Comparison of ENCODE assay signal across 28 cellular contexts in the genomic region with DNA sequence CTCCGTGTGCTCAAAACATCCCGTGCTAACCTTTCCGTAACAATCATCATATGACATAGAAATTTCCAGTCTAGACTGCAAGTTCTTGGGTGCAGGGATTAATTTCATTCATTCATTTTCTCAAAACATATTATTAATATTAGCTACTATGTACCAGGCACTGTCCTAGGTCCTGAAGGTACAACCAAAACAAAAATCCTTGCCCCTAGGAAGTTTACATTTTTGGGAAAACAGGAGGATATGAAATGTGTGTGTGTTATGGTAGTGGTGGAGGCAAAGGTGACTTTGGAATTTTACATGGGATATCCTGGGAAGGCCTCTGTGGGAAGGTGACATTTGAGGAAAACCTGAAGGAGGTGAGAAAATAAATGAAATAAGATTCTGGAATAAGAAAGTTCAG.
"Had no signal": no experiment of that assay in that cellular context is flagged by ENCODE, and none has a peak within 500 bp of the region (broad histone marks: within the 10 kb centered on the region; RNA-seq: fewer than 3 reads in every experiment).

No MANE protein-coding gene starts in this region.

- H3K27ac Mint-ChIP-seq: stimulated activated effector memory CD8-positive, alpha-beta T cell treated with anti-CD3 and anti-CD28 coated beads, Interleukin-12 subunit alpha, Interleukin-12 subunit beta, amount 100 ng/mL, for 72 hours; stimulated activated memory B cell treated with anti-CD40 and anti-IgM and Interleukin-4, amounts not matched to agents 10 μg/mL and 1 μg/mL and 100 μg/mL, for 72 hours; stimulated activated naive B cell treated with anti-CD40 and anti-IgM and Interleukin-4, amounts not matched to agents 10 μg/mL and 1 μg/mL and 100 μg/mL, for 72 hours; stimulated activated naive CD8-positive, alpha-beta T cell treated with anti-CD3 and anti-CD28 coated beads, Interleukin-15, amount 100 ng/mL, for 72 hours; stimulated activated naive CD8-positive, alpha-beta T cell treated with anti-CD3 and anti-CD28 coated beads, Interleukin-15, Interleukin-2, amounts not matched to agents 100 ng/mL and 50 ng/mL, for 24 hours; type B pancreatic cell had no signal

- H3K4me1 ChIP-seq: stomach, suprapubic skin, testis, thyroid gland, tibial artery, tibial nerve, transverse colon, upper lobe of left lung, upper lobe of right lung, uterus, vagina had no signal

- H3K9me3 Mint-ChIP-seq: type B pancreatic cell had no signal

- H3K4me1 Mint-ChIP-seq: stimulated activated effector memory CD8-positive, alpha-beta T cell treated with anti-CD3 and anti-CD28 coated beads, Interleukin-12 subunit alpha, Interleukin-12 subunit beta, amount 100 ng/mL, for 72 hours; stimulated activated memory B cell treated with anti-CD40 and anti-IgM and Interleukin-4, amounts not matched to agents 10 μg/mL and 1 μg/mL and 100 μg/mL, for 72 hours; stimulated activated naive B cell treated with anti-CD40 and anti-IgM and Interleukin-4, amounts not matched to agents 10 μg/mL and 1 μg/mL and 100 μg/mL, for 72 hours; stimulated activated naive CD8-positive, alpha-beta T cell treated with anti-CD3 and anti-CD28 coated beads, Interleukin-15, amount 100 ng/mL, for 72 hours had no signal

- H3K27ac ChIP-seq: stomach, suprapubic skin, testis, thoracic aorta, thyroid gland, tibial artery, tibial nerve, transverse colon, upper lobe of left lung, upper lobe of right lung, uterus, vagina had no signal

- H3K36me3 ChIP-seq: stomach, suprapubic skin, thoracic aorta, thyroid gland, tibial artery, tibial nerve, transverse colon, upper lobe of left lung, upper lobe of right lung, uterus, vagina had no signal

- H3K4me3 Mint-ChIP-seq: stimulated activated effector memory CD8-positive, alpha-beta T cell treated with anti-CD3 and anti-CD28 coated beads, Interleukin-12 subunit alpha, Interleukin-12 subunit beta, amount 100 ng/mL, for 72 hours; stimulated activated memory B cell treated with anti-CD40 and anti-IgM and Interleukin-4, amounts not matched to agents 10 μg/mL and 1 μg/mL and 100 μg/mL, for 72 hours; stimulated activated naive B cell treated with anti-CD40 and anti-IgM and Interleukin-4, amounts not matched to agents 10 μg/mL and 1 μg/mL and 100 μg/mL, for 72 hours; stimulated activated naive CD8-positive, alpha-beta T cell treated with anti-CD3 and anti-CD28 coated beads, Interleukin-15, amount 100 ng/mL, for 72 hours; stimulated activated naive CD8-positive, alpha-beta T cell treated with anti-CD3 and anti-CD28 coated beads, Interleukin-15, Interleukin-2, amounts not matched to agents 100 ng/mL and 50 ng/mL, for 24 hours; type B pancreatic cell had no signal

- DNase-seq: stimulated activated CD4-positive, alpha-beta T cell treated with anti-CD3 and anti-CD28 coated beads, Interleukin-2, amount 100 ng/mL, for 48 hours; stimulated activated CD4-positive, alpha-beta T cell treated with anti-CD3 and anti-CD28 coated beads, Interleukin-4, amount 100 ng/mL, for 1 hour; stimulated activated CD4-positive, alpha-beta T cell treated with anti-CD3 and anti-CD28 coated beads, Interleukin-4, amount 100 ng/mL, for 24 hours; stimulated activated CD4-positive, alpha-beta T cell treated with anti-CD3 and anti-CD28 coated beads, Interleukin-4, amount 100 ng/mL, for 4 hours; stimulated activated CD8-positive, alpha-beta memory T cell treated with anti-CD3 and anti-CD28 coated beads, Interleukin-4, amount 100 ng/mL, for 48 hours; stimulated activated naive B cell treated with anti-CD40 and anti-IgM and Interleukin-4, amounts not matched to agents 10 μg/mL and 1 μg/mL and 100 μg/mL, for 72 hours; stimulated activated naive CD4-positive, alpha-beta T cell; stimulated activated naive CD4-positive, alpha-beta T cell treated with Interleukin-2 at 50 U/mL for 16 hours; stimulated activated naive CD8-positive, alpha-beta T cell treated with anti-CD3 and anti-CD28 coated beads, Interleukin-15, amount 100 ng/mL, for 72 hours; stimulated activated naive CD8-positive, alpha-beta T cell treated with anti-CD3 and anti-CD28 coated beads, Interleukin-15, Interleukin-2, amounts not matched to agents 100 U/mL and 50 U/mL, for 24 hours; stomach; substantia nigra; testis; thyroid gland; tibial artery; transverse colon; trophoblast cell; upper lobe of left lung; upper lobe of right lung; uterus had no signal

- ATAC-seq: stimulated activated effector memory CD8-positive, alpha-beta T cell treated with anti-CD3 and anti-CD28 coated beads, Interleukin-12 subunit alpha, Interleukin-12 subunit beta, amount 100 ng/mL, for 72 hours; stimulated activated memory B cell treated with anti-CD40 and anti-IgM and Interleukin-4, amounts not matched to agents 10 μg/mL and 1 μg/mL and 100 μg/mL, for 72 hours; stimulated activated naive B cell treated with anti-CD40 and anti-IgM and Interleukin-4, amounts not matched to agents 10 μg/mL and 1 μg/mL and 100 μg/mL, for 72 hours; stimulated activated naive CD8-positive, alpha-beta T cell treated with anti-CD3 and anti-CD28 coated beads, Interleukin-15, amount 100 ng/mL, for 72 hours; stimulated activated naive CD8-positive, alpha-beta T cell treated with anti-CD3 and anti-CD28 coated beads, Interleukin-15, Interleukin-2, amounts not matched to agents 100 U/mL and 50 U/mL, for 24 hours; upper lobe of right lung had no signal

- H3K4me3 ChIP-seq: stomach, suprapubic skin, testis, thoracic aorta, thyroid gland, tibial artery, tibial nerve, transverse colon, upper lobe of left lung, upper lobe of right lung, uterus, vagina had no signal

- H3K36me3 Mint-ChIP-seq: stimulated activated effector memory CD8-positive, alpha-beta T cell treated with anti-CD3 and anti-CD28 coated beads, Interleukin-12 subunit alpha, Interleukin-12 subunit beta, amount 100 ng/mL, for 72 hours; stimulated activated memory B cell treated with anti-CD40 and anti-IgM and Interleukin-4, amounts not matched to agents 10 μg/mL and 1 μg/mL and 100 μg/mL, for 72 hours; stimulated activated naive B cell treated with anti-CD40 and anti-IgM and Interleukin-4, amounts not matched to agents 10 μg/mL and 1 μg/mL and 100 μg/mL, for 72 hours; type B pancreatic cell had no signal

- H3K27me3 ChIP-seq: stomach, suprapubic skin, testis, thyroid gland, tibial artery, tibial nerve, transverse colon, upper lobe of left lung, upper lobe of right lung, uterus, vagina had no signal

- H3K9me3 ChIP-seq: stomach, suprapubic skin, testis, thoracic aorta, thyroid gland, tibial artery, transverse colon, upper lobe of left lung, upper lobe of right lung, uterus, vagina had no signal

- H3K27me3 Mint-ChIP-seq: stimulated activated memory B cell treated with anti-CD40 and anti-IgM and Interleukin-4, amounts not matched to agents 10 μg/mL and 1 μg/mL and 100 μg/mL, for 72 hours; stimulated activated naive B cell treated with anti-CD40 and anti-IgM and Interleukin-4, amounts not matched to agents 10 μg/mL and 1 μg/mL and 100 μg/mL, for 72 hours; stimulated activated naive CD8-positive, alpha-beta T cell treated with anti-CD3 and anti-CD28 coated beads, Interleukin-15, amount 100 ng/mL, for 72 hours; stimulated activated naive CD8-positive, alpha-beta T cell treated with anti-CD3 and anti-CD28 coated beads, Interleukin-15, Interleukin-2, amounts not matched to agents 100 ng/mL and 50 ng/mL, for 24 hours; type B pancreatic cell had no signal
